ENCODE assay signal across 11 cellular contexts in the genomic region with DNA sequence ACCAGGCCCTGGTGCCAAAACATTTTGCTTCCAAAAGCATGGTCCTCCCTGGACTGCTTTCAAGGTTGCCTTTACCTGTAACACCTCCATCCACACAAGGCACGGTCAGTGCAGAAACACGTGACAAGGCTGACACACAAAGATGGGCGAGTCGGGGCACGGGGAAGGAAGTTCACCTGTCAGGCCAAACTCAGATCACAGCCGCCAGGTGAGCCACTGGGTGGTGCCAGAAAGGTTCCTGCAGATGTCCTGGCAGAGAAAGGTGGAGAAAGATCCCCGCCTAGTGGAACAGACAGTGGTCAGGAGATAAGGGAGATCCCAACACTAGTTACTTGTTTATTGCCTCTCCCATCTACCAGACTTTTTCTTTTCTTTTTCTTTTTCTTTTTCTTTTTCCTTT.
DNase-seq lines count a peak whose midpoint lies in the region; ATAC-seq and TF ChIP-seq lines count a peak whose summit lies in the region.
"Had no signal": no experiment of that assay in that cellular context is flagged by ENCODE, and none has a peak within 500 bp of the region (broad histone marks: within the 10 kb centered on the region; RNA-seq: fewer than 3 reads in every experiment).

No MANE protein-coding gene starts in this region.

- H3K27ac ChIP-seq in GM23338 (ENCODE audit: low read depth) (no peak overlapping the region), esophagus squamous epithelium (no peak overlapping the region), spleen (no peak overlapping the region)

- DNase-seq in A172 (ENCODE audit: low spot score) (peak; percentile 15), GM23338 (ENCODE audit: low spot score) (peak; percentile 88), NCI-H748 treated with DMSO at 0.1 percent for 48 hours (lab: John Stamatoyannopoulos, UW) (peak; percentile 91), esophagus squamous epithelium (lab: John Stamatoyannopoulos, UW) (no peak), hippocampal formation (lab: John Stamatoyannopoulos, UW) (no peak), spleen (no peak)
- DNase-seq: midbrain; SHP77; stimulated activated CD4-positive, alpha-beta T cell treated with anti-CD3 and anti-CD28 coated beads, Interleukin-4, amount 100 ng/mL, for 1 hour had no signal

- H4K20me1 ChIP-seq in GM23338 (replicated peaks; ENCODE audit: insufficient read depth): no peaks in the 10 kb centered on the region

- intact Hi-C loops in esophagus squamous epithelium (cut with DNase I) (no loop called here), spleen (cut with DNase I; ENCODE audit: low total_unique reads) (no loop called here)

- H2AFZ ChIP-seq in GM23338: no peak overlapping the region

- TF ChIP-seq POLR2A in esophagus squamous epithelium (IDR thresholded peaks at IDR 0.05) (no peak), spleen (IDR thresholded peaks at IDR 0.05) (no peak)

- peaks cover 7% of the 10 kb centered on the region; the same call in 2 of the 3 replicates for H3K36me3 Mint-ChIP-seq in GM23338 (ENCODE audit: low read depth)

- H3K4me1 ChIP-seq in GM23338 (ENCODE audit: insufficient read depth) (no peaks in the 10 kb centered on the region), esophagus squamous epithelium (no peaks in the 10 kb centered on the region), spleen (no peaks in the 10 kb centered on the region)

- no peaks in the 10 kb centered on the region for H3K79me2 ChIP-seq in GM23338 (replicated peaks; ENCODE audit: insufficient read depth)

- TF ChIP-seq CTCF in GM23338 (conservative IDR thresholded peaks at IDR 0.05; ENCODE audit: low read depth in 2 of 2) (peak; percentile 76 to 99), esophagus squamous epithelium (IDR thresholded peaks at IDR 0.05) (peak in 4 of 6 experiments; percentile 16 to 58 (median 36)), spleen (IDR thresholded peaks at IDR 0.05 in 8 of 11, conservative IDR thresholded peaks at IDR 0.05 in 3 of 11) (no peak)

- 20 to 34% methylated on average over 7 of the region's 7 CpGs for WGBS in esophagus squamous epithelium, 2 donors
- WGBS in spleen, 5 donors: 43 to 58% (median 52%) methylated on average over 7 of the region's 7 CpGs

- H3K4me2 ChIP-seq in GM23338: no peak overlapping the region

- no peaks in the 10 kb centered on the region for H3F3A ChIP-seq in GM23338 (replicated peaks; ENCODE audit: low read depth)

- peaks cover 5% of the 10 kb centered on the region for H3K4me1 Mint-ChIP-seq in GM23338

- H3K4me3 ChIP-seq in GM23338: no peak overlapping the region
- no peak overlapping the region for H3K4me3 ChIP-seq in esophagus squamous epithelium
- H3K4me3 ChIP-seq in spleen: no peak overlapping the region

- ATAC-seq in GM23338 (peak; percentile 99), HG02938 (IDR thresholded peaks at IDR 0.05; ENCODE audit: unreplicated experiment) (no peak), HG02885 (IDR thresholded peaks at IDR 0.05; ENCODE audit: poor library complexity, unreplicated experiment) (no peak)

- H3K9me3 ChIP-seq in esophagus squamous epithelium: no peaks in the 10 kb centered on the region
- H3K9me3 ChIP-seq in spleen: no peaks in the 10 kb centered on the region

- H3K36me3 ChIP-seq in GM23338 (ENCODE audit: insufficient read depth) (no peaks in the 10 kb centered on the region), esophagus squamous epithelium (no peaks in the 10 kb centered on the region), spleen (no peaks in the 10 kb centered on the region)

- H3K9me3 Mint-ChIP-seq in GM23338: peaks cover 10% of the 10 kb centered on the region

- H3K27me3 Mint-ChIP-seq in GM23338 (ENCODE audit: insufficient read depth, low read depth, poor library complexity): no peaks in the 10 kb centered on the region

- H3K27ac Mint-ChIP-seq in GM23338: no peak overlapping the region

- H3K4me3 Mint-ChIP-seq in GM23338: no peak overlapping the region

- H3K27me3 ChIP-seq in GM23338 (ENCODE audit: insufficient read depth) (no peaks in the 10 kb centered on the region), esophagus squamous epithelium (peaks cover 0 to 4% (median 0%) of the 10 kb centered on the region in 4 donors), spleen (replicated peaks in 1 of 7) (peaks cover 0 to 15% (median 0%) of the 10 kb centered on the region in 7 donors)

- H3K9me2 ChIP-seq in GM23338 (ENCODE audit: insufficient read depth): no peaks in the 10 kb centered on the region; the same call in 1 of the 2 replicates

TF ChIP-seq in GM23338, 12 proteins besides CTCF, POLR2A, EP300 and RAD21:
- TF ChIP-seq, protein P1, sequence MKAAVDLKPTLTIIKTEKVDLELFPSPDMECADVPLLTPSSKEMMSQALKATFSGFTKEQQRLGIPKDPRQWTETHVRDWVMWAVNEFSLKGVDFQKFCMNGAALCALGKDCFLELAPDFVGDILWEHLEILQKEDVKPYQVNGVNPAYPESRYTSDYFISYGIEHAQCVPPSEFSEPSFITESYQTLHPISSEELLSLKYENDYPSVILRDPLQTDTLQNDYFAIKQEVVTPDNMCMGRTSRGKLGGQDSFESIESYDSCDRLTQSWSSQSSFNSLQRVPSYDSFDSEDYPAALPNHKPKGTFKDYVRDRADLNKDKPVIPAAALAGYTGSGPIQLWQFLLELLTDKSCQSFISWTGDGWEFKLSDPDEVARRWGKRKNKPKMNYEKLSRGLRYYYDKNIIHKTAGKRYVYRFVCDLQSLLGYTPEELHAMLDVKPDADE (IDR thresholded peaks at IDR 0.05): no peak
- TF ChIP-seq NANOG (IDR thresholded peaks at IDR 0.05; ENCODE audit: borderline replicate concordance): no peak
- no peak for TF ChIP-seq STAT1 (IDR thresholded peaks at IDR 0.05; ENCODE audit: unreplicated experiment)
- TF ChIP-seq ZNF114 (CRISPR knock-in tag; IDR thresholded peaks at IDR 0.05): no peak
- peak; percentile 81 for TF ChIP-seq ZNF462 (CRISPR knock-in tag; IDR thresholded peaks at IDR 0.05)

Comparison
In these comparisons a context has a peak if more than half of its experiments do, and no peak if none do; other contexts are left out.
1. DNase-seq: peak in A172 (single experiment), GM23338 (single experiment) and NCI-H748 treated with DMSO at 0.1 percent for 48 hours (single experiment); none in esophagus squamous epithelium (single experiment), hippocampal formation (0 of 2) and spleen (single experiment).
2. CTCF ChIP-seq: peak in GM23338 (2 of 2) and esophagus squamous epithelium (4 of 6); none in spleen (0 of 11).